Comparison of ENCODE assay signal across 10 cellular contexts in genomic region chr1:31811605-31812004, GRCh38. TPM values are rescaled to one million over a fixed set of nuclear protein-coding genes. Genes with fewer than 3 reads are reported as not detected.
DNase-seq lines count a peak whose midpoint lies in the region; ATAC-seq and TF ChIP-seq lines count a peak whose summit lies in the region.
"Had no signal": no experiment of that assay in that cellular context is flagged by ENCODE, and none has a peak within 500 bp of the region (broad histone marks: within the 10 kb centered on the region; RNA-seq: fewer than 3 reads in every experiment).

No MANE protein-coding gene starts in this region.

- H3K27me3 ChIP-seq in neural cell (ENCODE audit: insufficient read depth, low read depth, low read length): no peaks in the 10 kb centered on the region
- H3K27me3 ChIP-seq in gastroesophageal sphincter: no peaks in the 10 kb centered on the region
- H3K27me3 ChIP-seq: right lobe of liver, tibial nerve had no signal

- 20% methylated on average over 1 of the region's 7 CpGs; no CpG with 5 or more reads in 1 of the 2 donors for WGBS in gastroesophageal sphincter (ENCODE audit: low coverage in 1 of 2), 2 donors

- no peak for ATAC-seq in gastroesophageal sphincter
- ATAC-seq: right lobe of liver had no signal

- H3K36me3 ChIP-seq in neural cell (ENCODE audit: insufficient read depth, low read length) (no peaks in the 10 kb centered on the region), gastroesophageal sphincter (no peaks in the 10 kb centered on the region)
- H3K36me3 ChIP-seq: right lobe of liver, tibial nerve had no signal

- TF ChIP-seq RAD21 in neural cell (conservative IDR thresholded peaks at IDR 0.05): peak; percentile 39

- H3K9ac ChIP-seq in neural cell (ENCODE audit: low read length): peak overlapping the region; percentile 44

- peak overlapping the region; percentile 51 for H3K4me3 ChIP-seq in neural cell (ENCODE audit: low read length)
- H3K4me3 ChIP-seq in gastroesophageal sphincter: no peak overlapping the region
- H3K4me3 ChIP-seq: right lobe of liver, tibial nerve had no signal

- H3K4me1 ChIP-seq in gastroesophageal sphincter: no peaks in the 10 kb centered on the region
- H3K4me1 ChIP-seq: right lobe of liver had no signal

- TF ChIP-seq POLR2A in gastroesophageal sphincter (IDR thresholded peaks at IDR 0.05): no peak

- H3F3A ChIP-seq in neural cell (ENCODE audit: insufficient read depth, low read length, poor library complexity, severe bottlenecking): no peaks in the 10 kb centered on the region

- H3K9me3 ChIP-seq in neural cell (ENCODE audit: low read length): no peaks in the 10 kb centered on the region
- no peaks in the 10 kb centered on the region for H3K9me3 ChIP-seq in gastroesophageal sphincter
- H3K9me3 ChIP-seq: right lobe of liver, tibial nerve had no signal

- peak overlapping the region; percentile 53 for H2AFZ ChIP-seq in neural cell (ENCODE audit: low read depth, low read length)

- TF ChIP-seq EP300 in neural cell (conservative IDR thresholded peaks at IDR 0.05; ENCODE audit: poor library complexity, severe bottlenecking): peak; percentile 70
- no peak for TF ChIP-seq EP300 in gastroesophageal sphincter (IDR thresholded peaks at IDR 0.05)

- H3K4me2 ChIP-seq in neural cell (ENCODE audit: low read length): peak overlapping the region; percentile 60

- TF ChIP-seq CTCF in neural cell (IDR thresholded peaks at IDR 0.05; ENCODE audit: poor library complexity, severe bottlenecking) (no peak), gastroesophageal sphincter (IDR thresholded peaks at IDR 0.05) (no peak)

- no peaks in the 10 kb centered on the region for H3K9me2 ChIP-seq in neural cell (ENCODE audit: insufficient read depth, low read length)

- H3K79me2 ChIP-seq in neural cell (replicated peaks; ENCODE audit: insufficient read depth, low read length): no peaks in the 10 kb centered on the region

- H3K27ac ChIP-seq in cingulate gyrus (ENCODE audit: low read depth, low read length) (peak overlapping the region; percentile 97), neural cell (ENCODE audit: low read length) (peak overlapping the region; percentile 74), gastroesophageal sphincter (no peak overlapping the region)
- H3K27ac ChIP-seq: right lobe of liver, tibial nerve had no signal

- DNase-seq in ELR (ENCODE audit: low read depth) (peak; percentile 45), NCI-H2196 treated with DMSO at 0.1 percent for 48 hours (lab: John Stamatoyannopoulos, UW; ENCODE audit: unreplicated experiment) (peak; percentile 23), 8988T (no peak), SKM-1 (lab: John Stamatoyannopoulos, UW; ENCODE audit: unreplicated experiment) (no peak)
- DNase-seq in stimulated activated CD4-positive, alpha-beta T cell treated with anti-CD3 and anti-CD28 coated beads, Interleukin-15, amount 100 ng/mL, for 24 hours: no peak

- no peaks in the 10 kb centered on the region for H4K20me1 ChIP-seq in neural cell (ENCODE audit: insufficient read depth)

TF ChIP-seq in neural cell, 6 proteins besides CTCF, POLR2A, EP300 and RAD21:
- TF ChIP-seq POLR2AphosphoS5 (IDR thresholded peaks at IDR 0.05) (peak; percentile 66), TAF1 (IDR thresholded peaks at IDR 0.05; ENCODE audit: low read depth) (peak; percentile 36), REST (IDR thresholded peaks at IDR 0.05; ENCODE audit: borderline replicate concordance) (peak; percentile 72), MXI1 (conservative IDR thresholded peaks at IDR 0.05; ENCODE audit: poor library complexity, severe bottlenecking) (peak; percentile 32), EZH2 (IDR thresholded peaks at IDR 0.05; ENCODE audit: borderline replicate concordance, insufficient read depth, low read length, poor library complexity, severe bottlenecking) (no peak), SMC3 (conservative IDR thresholded peaks at IDR 0.05; ENCODE audit: poor library complexity) (peak; percentile 31)

RNA-seq across cellular contexts. Expression of gene SPOCD1, which starts 4.2 kb away (rescaled TPM):
- polyA plus RNA-seq in neural cell: not detected in 2 replicates
- polyA minus RNA-seq in neural cell: not detected in 2 replicates
- 1 to 10 TPM in 2 of 4 donors, under 1 TPM in 1, not detected in 1; 0.27 to 1.6 (median 1.3) TPM for total RNA-seq in gastroesophageal sphincter

RNA-seq across cellular contexts. Expression of gene ADGRB2, which starts 47.5 kb away (rescaled TPM):
- 45.0 and 51.8 TPM in 2 replicates for polyA plus RNA-seq in neural cell
- 57.1 and 63.8 TPM in 2 replicates for polyA minus RNA-seq in neural cell
- 1 to 10 TPM; 1.7 to 6.0 (median 3.2) TPM for total RNA-seq in gastroesophageal sphincter

Comparison
In these comparisons a context has a peak if more than half of its experiments do, and no peak if none do; other contexts are left out.
1. DNase-seq: peak in ELR (single experiment) and NCI-H2196 treated with DMSO at 0.1 percent for 48 hours (single experiment); none in 8988T (single experiment), stimulated activated CD4-positive, alpha-beta T cell treated with anti-CD3 and anti-CD28 coated beads, Interleukin-15, amount 100 ng/mL, for 24 hours (single experiment) and SKM-1 (single experiment).
2. H3K27ac ChIP-seq: peak in cingulate gyrus (single experiment) and neural cell (single experiment); none in gastroesophageal sphincter (0 of 4).